8 cellular contexts compared by ENCODE assay signal in the genomic region with DNA sequence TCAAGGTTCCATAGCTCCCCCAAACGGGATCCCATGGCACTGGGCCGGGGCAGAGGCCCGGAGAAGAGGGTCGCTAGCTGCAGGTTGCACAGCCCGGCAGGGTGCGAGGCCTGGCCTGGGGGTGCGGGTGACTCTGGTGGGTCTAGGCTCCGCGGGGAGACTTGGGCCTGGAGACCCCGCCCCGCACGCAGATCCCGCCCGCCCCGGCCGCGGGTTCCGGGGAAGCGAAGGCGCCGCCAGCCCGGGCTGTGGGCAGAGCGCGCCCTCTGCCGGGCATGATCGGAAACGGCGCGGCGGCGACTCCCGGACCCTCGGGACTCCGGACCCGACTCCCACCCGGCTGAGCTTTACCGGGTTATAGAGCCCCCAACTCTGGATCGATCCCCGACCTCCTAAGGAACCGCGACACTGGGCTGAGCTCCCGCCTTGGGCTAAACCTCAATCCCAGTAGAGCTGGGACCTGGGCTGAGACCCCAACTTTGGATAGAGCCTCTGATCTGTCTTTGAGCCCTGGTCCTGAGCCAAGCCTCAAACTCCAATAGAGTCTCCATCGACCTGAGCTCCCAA. TPM values are rescaled to one million over a fixed set of nuclear protein-coding genes. Genes with fewer than 3 reads are reported as not detected.
A peak's percentile ranks its signal among the peaks of the same experiment; 100 is the strongest.
DNase-seq lines count a peak whose midpoint lies in the region; ATAC-seq and TF ChIP-seq lines count a peak whose summit lies in the region.

No MANE protein-coding gene starts in this region.

- DNase-seq in NCI-H524 (lab: John Stamatoyannopoulos, UW) (peak; percentile 48 to 73), NCI-H524 treated with DMSO at 0.1 percent for 48 hours (lab: John Stamatoyannopoulos, UW) (no peak), NCI-H510A (lab: John Stamatoyannopoulos, UW) (peak; percentile 48), endodermal cell (peak; percentile 92), midbrain (lab: John Stamatoyannopoulos, UW) (peak; percentile 40)
- DNase-seq in activated CD8-positive, alpha-beta memory T cell treated with anti-CD3 and anti-CD28 coated beads for 4 hours (ENCODE audit: low read depth in 2 of 2) = peak; percentile 32 to 59
- DNase-seq in stimulated activated CD8-positive, alpha-beta memory T cell treated with anti-CD3 and anti-CD28 coated beads, Interleukin-2, amount 100 ng/mL, for 48 hours (ENCODE audit: low read depth in 2 of 2) = peak; percentile 68 to 72

- ATAC-seq in HG03457 (IDR thresholded peaks at IDR 0.05; ENCODE audit: unreplicated experiment) = no peak

- H3K36me3 ChIP-seq in endodermal cell (ENCODE audit: control insufficient read depth, insufficient read depth, low read length) = no peaks in the 10 kb centered on the region

- H3K4me1 Mint-ChIP-seq in endodermal cell = peaks cover 8% of the 10 kb centered on the region

- no peak overlapping the region for H3K9ac ChIP-seq in endodermal cell (ENCODE audit: extremely low read depth, low read length, poor library complexity, severe bottlenecking)

- no peak overlapping the region for H3K27ac Mint-ChIP-seq in endodermal cell

- no peaks in the 10 kb centered on the region for H3K9me3 ChIP-seq in endodermal cell (ENCODE audit: control insufficient read depth, low read length)

- peak overlapping the region; percentile 50 for H3K4me3 Mint-ChIP-seq in endodermal cell

- H3K27ac ChIP-seq in endodermal cell (ENCODE audit: low read depth, low read length) = no peak overlapping the region

- whole genome bisulfite sequencing in endodermal cell (ENCODE audit: insufficient coverage in 1 of 2, insufficient read length in 1 of 2), 2 experiments = 1 to 4% methylated on average over 22 to 43 of the region's 43 CpGs

- H3K9me3 Mint-ChIP-seq in endodermal cell = peaks cover 1% of the 10 kb centered on the region

- H3K27me3 Mint-ChIP-seq in endodermal cell (ENCODE audit: insufficient read depth) = peaks cover 23% of the 10 kb centered on the region

- peaks cover 4% of the 10 kb centered on the region for H3K27me3 ChIP-seq in endodermal cell (ENCODE audit: control insufficient read depth, insufficient read depth, low read length, poor library complexity, severe bottlenecking)

- H3K4me3 ChIP-seq in endodermal cell (ENCODE audit: low read length) = peak overlapping the region; percentile 71

- peak; percentile 98 for TF ChIP-seq CTCF in endodermal cell (conservative IDR thresholded peaks at IDR 0.05)

- peaks cover 5% of the 10 kb centered on the region for H3K4me1 ChIP-seq in endodermal cell (ENCODE audit: control insufficient read depth, insufficient read depth, low read length)

- no peaks in the 10 kb centered on the region for H3K36me3 Mint-ChIP-seq in endodermal cell (ENCODE audit: low read depth)

RNA-seq across cellular contexts. Expression of a gene that starts 3.1 kb away (rescaled TPM):
- total RNA-seq in endodermal cell = 10 to 100 TPM; 18.1 to 25.5 TPM
- polyA plus RNA-seq in endodermal cell (2013, experiment 1 of 2) = 12.1 TPM
- 12.3 TPM for polyA plus RNA-seq in endodermal cell (2013, experiment 2 of 2)

RNA-seq across cellular contexts. Expression of a gene that starts 33.9 kb away (rescaled TPM):
- 10 to 100 TPM; 58.7 to 64.0 TPM for total RNA-seq in endodermal cell
- polyA plus RNA-seq in endodermal cell (2013, experiment 1 of 2) = 93.0 TPM
- 93.7 TPM for polyA plus RNA-seq in endodermal cell (2013, experiment 2 of 2)
